16 cellular contexts compared by ENCODE assay signal in the genomic region with DNA sequence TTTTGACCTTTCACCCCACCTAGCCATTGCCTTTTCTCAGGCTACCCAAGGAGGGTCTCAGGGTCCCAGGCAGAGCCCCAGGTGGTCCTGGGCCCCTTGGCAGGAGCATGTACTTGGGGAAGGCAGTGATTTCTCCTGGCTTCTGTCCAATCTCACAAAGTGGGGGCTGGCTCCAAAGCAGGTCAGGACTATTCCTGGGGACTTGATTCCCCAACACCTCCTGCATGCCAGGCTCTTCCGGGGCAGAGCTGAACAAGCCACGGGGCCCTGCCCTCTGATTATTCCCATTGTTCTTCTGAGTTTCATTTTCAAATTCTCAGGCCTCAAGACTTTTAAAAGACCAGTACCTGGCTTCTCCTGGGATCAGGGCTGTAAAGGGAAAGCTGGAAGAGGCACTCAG. TPM values are rescaled to one million over a fixed set of nuclear protein-coding genes. Genes with fewer than 3 reads are reported as not detected.
DNase-seq lines count a peak whose midpoint lies in the region; ATAC-seq and TF ChIP-seq lines count a peak whose summit lies in the region.
"Had no signal": no experiment of that assay in that cellular context is flagged by ENCODE, and none has a peak within 500 bp of the region (broad histone marks: within the 10 kb centered on the region; RNA-seq: fewer than 3 reads in every experiment).

No MANE protein-coding gene starts in this region.

- TF ChIP-seq CTCF in mesothelial cell of epicardium (IDR thresholded peaks at IDR 0.05; ENCODE audit: unreplicated experiment) (no peak), type B pancreatic cell (conservative IDR thresholded peaks at IDR 0.05) (no peak), upper lobe of right lung (IDR thresholded peaks at IDR 0.05) (no peak)

- intact Hi-C loops in activated naive CD4-positive, alpha-beta T cell treated with anti-CD3 and anti-CD28 coated beads for 36 hours (cut with micrococcal nuclease) = no loop called here
- intact Hi-C loops in activated T-helper 2 cell treated with anti-CD3 and anti-CD28 coated beads, Interferon-gamma antibody, Interleukin-2, Interleukin-4, amounts not matched to agents 10 μg/mL and 5 μg/mL and 100 μg/mL, durations not matched to agents 14 hours and 24 hours and 36 hours (cut with micrococcal nuclease) = loop anchor here (5.0 kb wide), 1 partner anchor 180 kb away; a partner anchor contains a TSS
- intact Hi-C loops in upper lobe of right lung (cut with DNase I) = no loop called here

- H3K9me3 Mint-ChIP-seq in activated naive CD4-positive, alpha-beta T cell treated with anti-CD3 and anti-CD28 coated beads, Interleukin-2, amount 10 ng/mL, durations not matched to agents 7 days and 5 days = no peaks in the 10 kb centered on the region
- H3K9me3 Mint-ChIP-seq in activated naive CD4-positive, alpha-beta T cell treated with anti-CD3 and anti-CD28 coated beads for 36 hours = no peaks in the 10 kb centered on the region
- H3K9me3 Mint-ChIP-seq in activated T-helper 2 cell treated with anti-CD3 and anti-CD28 coated beads, Interferon-gamma antibody, Interleukin-2, Interleukin-4, amounts not matched to agents 10 μg/mL and 5 μg/mL and 100 μg/mL, durations not matched to agents 14 hours and 24 hours and 36 hours = no peaks in the 10 kb centered on the region
- H3K9me3 Mint-ChIP-seq in mesothelial cell of epicardium (no peaks in the 10 kb centered on the region), type B pancreatic cell (no peaks in the 10 kb centered on the region)

- H3K4me3 ChIP-seq in upper lobe of right lung = no peak overlapping the region
- H3K4me3 ChIP-seq: adrenal gland, esophagus muscularis mucosa had no signal

- no peaks in the 10 kb centered on the region for H3K36me3 ChIP-seq in upper lobe of right lung
- H3K36me3 ChIP-seq: adrenal gland, esophagus muscularis mucosa, heart left ventricle had no signal

- H3K4me3 Mint-ChIP-seq in activated naive CD4-positive, alpha-beta T cell treated with anti-CD3 and anti-CD28 coated beads, Interleukin-2, amount 10 ng/mL, durations not matched to agents 7 days and 5 days = peak overlapping the region; percentile 40
- H3K4me3 Mint-ChIP-seq in activated naive CD4-positive, alpha-beta T cell treated with anti-CD3 and anti-CD28 coated beads for 36 hours = no peak overlapping the region
- H3K4me3 Mint-ChIP-seq in activated T-helper 2 cell treated with anti-CD3 and anti-CD28 coated beads, Interferon-gamma antibody, Interleukin-2, Interleukin-4, amounts not matched to agents 10 μg/mL and 5 μg/mL and 100 μg/mL, durations not matched to agents 14 hours and 24 hours and 36 hours (ENCODE audit: low read depth) = peak overlapping the region; percentile 64
- H3K4me3 Mint-ChIP-seq in mesothelial cell of epicardium (peak overlapping the region; percentile 65), type B pancreatic cell (peak overlapping the region; percentile 86)

- no peak overlapping the region for H3K27ac ChIP-seq in upper lobe of right lung
- H3K27ac ChIP-seq: adrenal gland, esophagus muscularis mucosa, heart left ventricle had no signal

- H3K27me3 ChIP-seq in upper lobe of right lung = no peaks in the 10 kb centered on the region
- H3K27me3 ChIP-seq: adrenal gland, esophagus muscularis mucosa, heart left ventricle had no signal

- H3K27me3 Mint-ChIP-seq in activated naive CD4-positive, alpha-beta T cell treated with anti-CD3 and anti-CD28 coated beads, Interleukin-2, amount 10 ng/mL, durations not matched to agents 7 days and 5 days = no peaks in the 10 kb centered on the region
- no peaks in the 10 kb centered on the region for H3K27me3 Mint-ChIP-seq in activated naive CD4-positive, alpha-beta T cell treated with anti-CD3 and anti-CD28 coated beads for 36 hours (ENCODE audit: low read depth)
- no peaks in the 10 kb centered on the region for H3K27me3 Mint-ChIP-seq in activated T-helper 2 cell treated with anti-CD3 and anti-CD28 coated beads, Interferon-gamma antibody, Interleukin-2, Interleukin-4, amounts not matched to agents 10 μg/mL and 5 μg/mL and 100 μg/mL, durations not matched to agents 14 hours and 24 hours and 36 hours (ENCODE audit: low read depth)
- H3K27me3 Mint-ChIP-seq in mesothelial cell of epicardium (ENCODE audit: low read depth) (no peaks in the 10 kb centered on the region), type B pancreatic cell (peaks cover 2% of the 10 kb centered on the region)

- ATAC-seq in upper lobe of right lung (no peak), GM19351 (IDR thresholded peaks at IDR 0.05; ENCODE audit: unreplicated experiment) (no peak)
- ATAC-seq: heart left ventricle had no signal

- no peak overlapping the region for H3K27ac Mint-ChIP-seq in activated naive CD4-positive, alpha-beta T cell treated with anti-CD3 and anti-CD28 coated beads, Interleukin-2, amount 10 ng/mL, durations not matched to agents 7 days and 5 days
- no peak overlapping the region for H3K27ac Mint-ChIP-seq in activated naive CD4-positive, alpha-beta T cell treated with anti-CD3 and anti-CD28 coated beads for 36 hours
- no peak overlapping the region for H3K27ac Mint-ChIP-seq in activated T-helper 2 cell treated with anti-CD3 and anti-CD28 coated beads, Interferon-gamma antibody, Interleukin-2, Interleukin-4, amounts not matched to agents 10 μg/mL and 5 μg/mL and 100 μg/mL, durations not matched to agents 14 hours and 24 hours and 36 hours
- H3K27ac Mint-ChIP-seq in mesothelial cell of epicardium (no peak overlapping the region), type B pancreatic cell (peak overlapping the region; percentile 53)

- peaks cover 13% of the 10 kb centered on the region for H3K4me1 ChIP-seq in upper lobe of right lung

- peaks cover 14% of the 10 kb centered on the region for H3K36me3 Mint-ChIP-seq in activated naive CD4-positive, alpha-beta T cell treated with anti-CD3 and anti-CD28 coated beads, Interleukin-2, amount 10 ng/mL, durations not matched to agents 7 days and 5 days
- H3K36me3 Mint-ChIP-seq in activated naive CD4-positive, alpha-beta T cell treated with anti-CD3 and anti-CD28 coated beads for 36 hours (ENCODE audit: low read depth) = peaks cover 7% of the 10 kb centered on the region
- H3K36me3 Mint-ChIP-seq in activated T-helper 2 cell treated with anti-CD3 and anti-CD28 coated beads, Interferon-gamma antibody, Interleukin-2, Interleukin-4, amounts not matched to agents 10 μg/mL and 5 μg/mL and 100 μg/mL, durations not matched to agents 14 hours and 24 hours and 36 hours (ENCODE audit: low read depth) = peaks cover 16% of the 10 kb centered on the region
- H3K36me3 Mint-ChIP-seq in mesothelial cell of epicardium (no peaks in the 10 kb centered on the region), type B pancreatic cell (no peaks in the 10 kb centered on the region)

- DNase-seq in activated naive CD4-positive, alpha-beta T cell treated with anti-CD3 and anti-CD28 coated beads, Interleukin-2, amount 10 ng/mL, durations not matched to agents 7 days and 5 days = no peak
- no peak for DNase-seq in activated naive CD4-positive, alpha-beta T cell treated with anti-CD3 and anti-CD28 coated beads for 36 hours
- DNase-seq in activated T-helper 2 cell treated with anti-CD3 and anti-CD28 coated beads, Interferon-gamma antibody, Interleukin-2, Interleukin-4, amounts not matched to agents 10 μg/mL and 5 μg/mL and 100 μg/mL, durations not matched to agents 14 hours and 24 hours and 36 hours (ENCODE audit: low spot score) = no peak
- no peak for DNase-seq in mesothelial cell of epicardium (ENCODE audit: low spot score in 2 of 2, unreplicated experiment in 2 of 2)
- DNase-seq in type B pancreatic cell (ENCODE audit: extremely low spot score, unreplicated experiment) = no peak
- DNase-seq in upper lobe of right lung = no peak
- no peak for DNase-seq in DMS 273 treated with DMSO at 0.1 percent for 48 hours (lab: John Stamatoyannopoulos, UW)
- DNase-seq: ACHN, adrenal gland, heart left ventricle, KG1, NCI-H1417, NCI-H226, SIG-M5 had no signal

- CTCF ChIA-PET in activated naive CD4-positive, alpha-beta T cell treated with anti-CD3 and anti-CD28 coated beads, Interleukin-2, amount 10 ng/mL, durations not matched to agents 7 days and 5 days (lab: Charles Lee) = no interaction called here
- CTCF ChIA-PET in activated naive CD4-positive, alpha-beta T cell treated with anti-CD3 and anti-CD28 coated beads for 36 hours (lab: Charles Lee) = no interaction called here

- H3K9me3 ChIP-seq in upper lobe of right lung = no peaks in the 10 kb centered on the region
- H3K9me3 ChIP-seq: adrenal gland, esophagus muscularis mucosa, heart left ventricle had no signal

- H3K4me1 Mint-ChIP-seq in activated naive CD4-positive, alpha-beta T cell treated with anti-CD3 and anti-CD28 coated beads, Interleukin-2, amount 10 ng/mL, durations not matched to agents 7 days and 5 days = peaks cover 45% of the 10 kb centered on the region
- peaks cover 25% of the 10 kb centered on the region for H3K4me1 Mint-ChIP-seq in activated naive CD4-positive, alpha-beta T cell treated with anti-CD3 and anti-CD28 coated beads for 36 hours (ENCODE audit: low read depth)
- H3K4me1 Mint-ChIP-seq in activated T-helper 2 cell treated with anti-CD3 and anti-CD28 coated beads, Interferon-gamma antibody, Interleukin-2, Interleukin-4, amounts not matched to agents 10 μg/mL and 5 μg/mL and 100 μg/mL, durations not matched to agents 14 hours and 24 hours and 36 hours (ENCODE audit: low read depth) = peaks cover 18% of the 10 kb centered on the region
- H3K4me1 Mint-ChIP-seq in mesothelial cell of epicardium = peaks cover 24% of the 10 kb centered on the region
- peaks cover 33% of the 10 kb centered on the region for H3K4me1 Mint-ChIP-seq in type B pancreatic cell (ENCODE audit: unreplicated experiment)

RNA-seq across cellular contexts. Expression of a gene that starts 1.5 kb away (rescaled TPM):
- total RNA-seq in activated naive CD4-positive, alpha-beta T cell treated with anti-CD3 and anti-CD28 coated beads for 36 hours = 10 to 100 TPM; 59.2 to 60.0 TPM
- total RNA-seq in activated T-helper 2 cell treated with anti-CD3 and anti-CD28 coated beads, Interferon-gamma antibody, Interleukin-2, Interleukin-4, amounts not matched to agents 10 μg/mL and 5 μg/mL and 100 μg/mL, durations not matched to agents 14 hours and 24 hours and 36 hours = 70.5 and 74.3 TPM in 2 replicates
- total RNA-seq in mesothelial cell of epicardium (77.4 to 82.2 TPM (median 80.7 TPM) in 3 replicates), type B pancreatic cell (ENCODE audit: low replicate concordance) (56.5 and 65.1 TPM in 2 replicates), upper lobe of right lung (47.4 TPM)
